Comparison of ENCODE assay signal across 23 cellular contexts in genomic region chrX:132373610-132374009, GRCh38.
A peak's percentile ranks its signal among the peaks of the same experiment; 100 is the strongest.
DNase-seq lines count a peak whose midpoint lies in the region; ATAC-seq and TF ChIP-seq lines count a peak whose summit lies in the region.
"Had no signal": no experiment of that assay in that cellular context is flagged by ENCODE, and none has a peak within 500 bp of the region (broad histone marks: within the 10 kb centered on the region; RNA-seq: fewer than 3 reads in every experiment).

No MANE protein-coding gene starts in this region.

- H3K9me3 ChIP-seq in body of pancreas = no peaks in the 10 kb centered on the region
- H3K9me3 ChIP-seq: A549; BLaER1 treated with 17β-estradiol and CSF1 and Interleukin-3, amounts not matched to agents 10 nM and 100 nM; Peyer's patch had no signal

- H3K4me1 Mint-ChIP-seq in GM23338 = peaks cover 5% of the 10 kb centered on the region; the same call in 2 of the 3 replicates
- H3K4me1 Mint-ChIP-seq: CD4-positive, alpha-beta memory T cell had no signal

- no peaks in the 10 kb centered on the region for H3F3A ChIP-seq in GM23338 (replicated peaks; ENCODE audit: low read depth)

- H3K79me2 ChIP-seq in GM23338 (replicated peaks; ENCODE audit: insufficient read depth) = no peaks in the 10 kb centered on the region

- no peak for TF ChIP-seq POLR2A in body of pancreas (IDR thresholded peaks at IDR 0.05)

- peaks cover 34% of the 10 kb centered on the region for H3K27me3 ChIP-seq in GM23338 (ENCODE audit: insufficient read depth)
- no peaks in the 10 kb centered on the region for H3K27me3 ChIP-seq in body of pancreas
- H3K27me3 ChIP-seq: Peyer's patch had no signal

- no peaks in the 10 kb centered on the region for H3K36me3 Mint-ChIP-seq in GM23338 (ENCODE audit: low read depth)
- H3K36me3 Mint-ChIP-seq: CD4-positive, alpha-beta memory T cell had no signal

- H2AFZ ChIP-seq in GM23338 = no peak overlapping the region

- 33 to 44% methylated on average over 3 of the region's 3 CpGs for WGBS in body of pancreas, 2 donors

- H4K20me1 ChIP-seq in GM23338 (replicated peaks; ENCODE audit: insufficient read depth) = no peaks in the 10 kb centered on the region

- H3K27me3 Mint-ChIP-seq in GM23338 (ENCODE audit: insufficient read depth, low read depth, poor library complexity) = peaks cover 7% of the 10 kb centered on the region
- H3K27me3 Mint-ChIP-seq: CD4-positive, alpha-beta memory T cell had no signal

- no peak overlapping the region for H3K4me3 Mint-ChIP-seq in GM23338
- H3K4me3 Mint-ChIP-seq: CD4-positive, alpha-beta memory T cell had no signal

- intact Hi-C loops in body of pancreas (cut with DNase I) = no loop called here

- H3K27ac Mint-ChIP-seq in GM23338 = no peak overlapping the region
- H3K27ac Mint-ChIP-seq: CD4-positive, alpha-beta memory T cell had no signal

- peak; percentile 4 for DNase-seq in GM23338 (ENCODE audit: low spot score)
- no peak for DNase-seq in body of pancreas
- peak; percentile 11 for DNase-seq in fibroblast of the aortic adventitia (ENCODE audit: low read depth)
- no peak for DNase-seq in NOMO-1 treated with DMSO at 0.1 percent for 48 hours (lab: John Stamatoyannopoulos, UW; ENCODE audit: unreplicated experiment)
- DNase-seq: AML-193; CD4-positive, alpha-beta memory T cell; COR-L47; DMS53; H7; Kasumi-1; MM.1S; NCI-H2029; NCI-H446 treated with DMSO at 0.1 percent for 48 hours; NCI-H526; NCI-H82; Peyer's patch; SHP77 treated with DMSO at 0.1 percent for 48 hours had no signal

- H3K9me3 Mint-ChIP-seq in GM23338 = no peaks in the 10 kb centered on the region
- H3K9me3 Mint-ChIP-seq: CD4-positive, alpha-beta memory T cell had no signal

- H3K4me3 ChIP-seq in GM23338 = no peak overlapping the region
- H3K4me3 ChIP-seq in body of pancreas = no peak overlapping the region
- no peak overlapping the region for H3K4me3 ChIP-seq in fibroblast of the aortic adventitia (ENCODE audit: low read depth, low read length)
- H3K4me3 ChIP-seq: A549; BLaER1 treated with 17β-estradiol and CSF1 and Interleukin-3, amounts not matched to agents 10 nM and 100 nM; K562; Peyer's patch had no signal

- ATAC-seq in GM23338 = no peak
- ATAC-seq in body of pancreas = peak; percentile 35
- no peak for ATAC-seq in GM21390 (IDR thresholded peaks at IDR 0.05; ENCODE audit: unreplicated experiment)
- ATAC-seq in GM18498 (IDR thresholded peaks at IDR 0.05; ENCODE audit: unreplicated experiment) = no peak
- ATAC-seq in GM19455 (IDR thresholded peaks at IDR 0.05; ENCODE audit: unreplicated experiment) = no peak
- ATAC-seq: A549, K562 had no signal

- TF ChIP-seq CTCF in GM23338 (conservative IDR thresholded peaks at IDR 0.05; ENCODE audit: low read depth in 2 of 2) (no peak), body of pancreas (IDR thresholded peaks at IDR 0.05) (no peak), fibroblast of the aortic adventitia (IDR thresholded peaks at IDR 0.05; ENCODE audit: insufficient read depth, low read length) (no peak)

- H3K36me3 ChIP-seq in GM23338 (ENCODE audit: insufficient read depth) (no peaks in the 10 kb centered on the region), body of pancreas (replicated peaks in 1 of 2; ENCODE audit: insufficient read depth in 1 of 2, low read depth in 2 of 2) (no peaks in the 10 kb centered on the region)
- H3K36me3 ChIP-seq: Peyer's patch had no signal

- no peaks in the 10 kb centered on the region for H3K9me2 ChIP-seq in GM23338 (ENCODE audit: insufficient read depth)

- H3K4me1 ChIP-seq in GM23338 (ENCODE audit: insufficient read depth) (peaks cover 3% of the 10 kb centered on the region; the same call in 1 of the 2 replicates), body of pancreas (no peaks in the 10 kb centered on the region)
- H3K4me1 ChIP-seq: A549; BLaER1 treated with 17β-estradiol and CSF1 and Interleukin-3, amounts not matched to agents 10 nM and 100 nM; Peyer's patch had no signal

- H3K4me2 ChIP-seq in GM23338 = no peak overlapping the region
- H3K4me2 ChIP-seq: A549; BLaER1 treated with 17β-estradiol and CSF1 and Interleukin-3, amounts not matched to agents 10 nM and 100 nM had no signal

- H3K27ac ChIP-seq in GM23338 (ENCODE audit: low read depth) (no peak overlapping the region), body of pancreas (no peak overlapping the region)
- H3K27ac ChIP-seq: A549; BLaER1 treated with 17β-estradiol and CSF1 and Interleukin-3, amounts not matched to agents 10 nM and 100 nM; Peyer's patch had no signal

TF ChIP-seq in GM23338, 12 proteins besides CTCF, POLR2A, EP300 and RAD21:
- TF ChIP-seq JUNB (IDR thresholded peaks at IDR 0.05; ENCODE audit: unreplicated experiment) = no peak
TF ChIP-seq in GM23338: peak in this region for 0.

Comparison
In these comparisons a context has a peak if more than half of its experiments do, and no peak if none do; other contexts are left out.
1. DNase-seq: peak in GM23338 (single experiment) and fibroblast of the aortic adventitia (single experiment); none in body of pancreas (0 of 4) and NOMO-1 treated with DMSO at 0.1 percent for 48 hours (single experiment).